In genomic region chr10:1739751-1740150, GRCh38 we compare ENCODE assay signal across 26 cellular contexts. TPM values are rescaled to one million over a fixed set of nuclear protein-coding genes. Genes with fewer than 3 reads are reported as not detected.
DNase-seq lines count a peak whose midpoint lies in the region; ATAC-seq and TF ChIP-seq lines count a peak whose summit lies in the region.
"Had no signal": no experiment of that assay in that cellular context is flagged by ENCODE, and none has a peak within 500 bp of the region (broad histone marks: within the 10 kb centered on the region; RNA-seq: fewer than 3 reads in every experiment).

No MANE protein-coding gene starts in this region.

- H3K4me3 Mint-ChIP-seq in GM23338 = no peak overlapping the region
- no peak overlapping the region for H3K4me3 Mint-ChIP-seq in stimulated activated memory B cell treated with anti-CD40 and anti-IgM and Interleukin-4, amounts not matched to agents 10 μg/mL and 1 μg/mL and 100 μg/mL, for 72 hours
- H3K4me3 Mint-ChIP-seq: immature natural killer cell, neural crest cell, WTC11 had no signal

- peaks cover 8% of the 10 kb centered on the region for H3K79me2 ChIP-seq in GM23338 (replicated peaks; ENCODE audit: insufficient read depth)

- no peaks in the 10 kb centered on the region for H3K36me3 ChIP-seq in BLaER1
- no peaks in the 10 kb centered on the region; the same call in 1 of the 2 replicates for H3K36me3 ChIP-seq in GM23338 (ENCODE audit: insufficient read depth)
- H3K36me3 ChIP-seq: breast epithelium, heart left ventricle, spleen had no signal

- H3K4me2 ChIP-seq in BLaER1 (peak overlapping the region; percentile 100), GM23338 (no peak overlapping the region)

- ATAC-seq in GM23338 = no peak
- no peak for ATAC-seq in stimulated activated memory B cell treated with anti-CD40 and anti-IgM and Interleukin-4, amounts not matched to agents 10 μg/mL and 1 μg/mL and 100 μg/mL, for 72 hours
- ATAC-seq: HCT116, heart left ventricle, left ventricle myocardium superior, WTC11 had no signal

- peaks cover 23% of the 10 kb centered on the region for H4K20me1 ChIP-seq in BLaER1
- no peaks in the 10 kb centered on the region for H4K20me1 ChIP-seq in GM23338 (replicated peaks; ENCODE audit: insufficient read depth)

- TF ChIP-seq CTCF in GM23338 (conservative IDR thresholded peaks at IDR 0.05; ENCODE audit: low read depth in 2 of 2) = peak in 1 of 2 experiments; percentile 16; a peak in 1 of 4 replicates

- no peaks in the 10 kb centered on the region for H3K9me3 Mint-ChIP-seq in GM23338
- H3K9me3 Mint-ChIP-seq in stimulated activated memory B cell treated with anti-CD40 and anti-IgM and Interleukin-4, amounts not matched to agents 10 μg/mL and 1 μg/mL and 100 μg/mL, for 72 hours = no peaks in the 10 kb centered on the region
- H3K9me3 Mint-ChIP-seq: neural crest cell, WTC11 had no signal

- no peaks in the 10 kb centered on the region for H3K9me2 ChIP-seq in GM23338 (ENCODE audit: insufficient read depth)

- no peak overlapping the region for H3K9ac ChIP-seq in BLaER1

- H3K4me3 ChIP-seq in BLaER1 (no peak overlapping the region), GM23338 (no peak overlapping the region)
- H3K4me3 ChIP-seq: breast epithelium, heart left ventricle, spleen had no signal

- no peaks in the 10 kb centered on the region for H3K9me3 ChIP-seq in BLaER1
- H3K9me3 ChIP-seq: breast epithelium, heart left ventricle, spleen had no signal

- H3F3A ChIP-seq in GM23338 (replicated peaks; ENCODE audit: low read depth) = no peaks in the 10 kb centered on the region

- H3K27me3 ChIP-seq in BLaER1 (peaks cover 13% of the 10 kb centered on the region), GM23338 (ENCODE audit: insufficient read depth) (peaks cover 31% of the 10 kb centered on the region)

- peaks cover 26% of the 10 kb centered on the region for H3K4me1 Mint-ChIP-seq in GM23338
- peaks cover 28% of the 10 kb centered on the region for H3K4me1 Mint-ChIP-seq in stimulated activated memory B cell treated with anti-CD40 and anti-IgM and Interleukin-4, amounts not matched to agents 10 μg/mL and 1 μg/mL and 100 μg/mL, for 72 hours
- H3K4me1 Mint-ChIP-seq: immature natural killer cell had no signal

- peaks cover 33% of the 10 kb centered on the region for H3K27me3 Mint-ChIP-seq in GM23338 (ENCODE audit: insufficient read depth, low read depth, poor library complexity)
- H3K27me3 Mint-ChIP-seq in stimulated activated memory B cell treated with anti-CD40 and anti-IgM and Interleukin-4, amounts not matched to agents 10 μg/mL and 1 μg/mL and 100 μg/mL, for 72 hours = peaks cover 88% of the 10 kb centered on the region

- H2AFZ ChIP-seq in GM23338 = peak overlapping the region; percentile 56; the same call in 1 of the 2 replicates

- no peak overlapping the region for H3K27ac Mint-ChIP-seq in GM23338
- H3K27ac Mint-ChIP-seq in stimulated activated memory B cell treated with anti-CD40 and anti-IgM and Interleukin-4, amounts not matched to agents 10 μg/mL and 1 μg/mL and 100 μg/mL, for 72 hours = no peak overlapping the region
- H3K27ac Mint-ChIP-seq: immature natural killer cell, WTC11 had no signal

- H3K4me1 ChIP-seq in BLaER1 (peaks cover 87% of the 10 kb centered on the region), GM23338 (ENCODE audit: insufficient read depth) (peaks cover 16% of the 10 kb centered on the region; the same call in 1 of the 2 replicates)

- DNase-seq in GM23338 (ENCODE audit: low spot score) = no peak
- peak in 44 of 58 donors; percentile 11 to 82 (median 40) for DNase-seq in anterior cingulate cortex (lab: John Stamatoyannopoulos, UW)
- DNase-seq in medulla oblongata (ENCODE audit: extremely low spot score) = peak; percentile 38
- no peak for DNase-seq in NOMO-1 (lab: John Stamatoyannopoulos, UW; ENCODE audit: unreplicated experiment in 2 of 2)
- no peak for DNase-seq in KG1 (lab: John Stamatoyannopoulos, UW)
- no peak for DNase-seq in NCI-H1694 treated with DMSO at 0.1 percent for 48 hours (lab: John Stamatoyannopoulos, UW)
- DNase-seq: activated CD4-positive, alpha-beta T cell treated with anti-CD3 and anti-CD28 coated beads, Interleukin-2, amount 50 U/mL, for 48 hours; activated gamma-delta T cell; activated T-cell treated with anti-CD3 and anti-CD28 coated beads for 4 hours; cortex of kidney; GF-D8; heart left ventricle; immature natural killer cell; left ventricle myocardium superior; NCI-H2171 treated with DMSO at 0.1 percent for 48 hours; spleen; stimulated activated CD4-positive, alpha-beta T cell treated with anti-CD3 and anti-CD28 coated beads, Interleukin-4, amount 100 ng/mL, for 24 hours had no signal

- H3K36me3 Mint-ChIP-seq in GM23338 (ENCODE audit: low read depth) = no peaks in the 10 kb centered on the region
- no peaks in the 10 kb centered on the region for H3K36me3 Mint-ChIP-seq in stimulated activated memory B cell treated with anti-CD40 and anti-IgM and Interleukin-4, amounts not matched to agents 10 μg/mL and 1 μg/mL and 100 μg/mL, for 72 hours
- H3K36me3 Mint-ChIP-seq: immature natural killer cell, WTC11 had no signal

- H3K27ac ChIP-seq in BLaER1 (no peak overlapping the region), GM23338 (ENCODE audit: low read depth) (no peak overlapping the region)
- H3K27ac ChIP-seq: breast epithelium, heart left ventricle, spleen had no signal

TF ChIP-seq in GM23338, 12 proteins besides CTCF, POLR2A, EP300 and RAD21 (continues in another document):
- TF ChIP-seq JUNB (IDR thresholded peaks at IDR 0.05; ENCODE audit: unreplicated experiment) (no peak), STAT1 (IDR thresholded peaks at IDR 0.05; ENCODE audit: unreplicated experiment) (no peak), POLR2AphosphoS5 (IDR thresholded peaks at IDR 0.05; ENCODE audit: low read depth) (no peak), REST (IDR thresholded peaks at IDR 0.05; ENCODE audit: unreplicated experiment) (no peak), ZNF331 (CRISPR knock-in tag; IDR thresholded peaks at IDR 0.05; ENCODE audit: low read depth) (no peak), CREB1 (CRISPR knock-in tag; IDR thresholded peaks at IDR 0.05; ENCODE audit: low read depth) (no peak), ETS1 (IDR thresholded peaks at IDR 0.05) (no peak), EZH2 (IDR thresholded peaks at IDR 0.05; ENCODE audit: low read depth, unreplicated experiment) (no peak), NANOG (IDR thresholded peaks at IDR 0.05; ENCODE audit: borderline replicate concordance) (no peak), ZNF114 (CRISPR knock-in tag; IDR thresholded peaks at IDR 0.05) (no peak)

RNA-seq across cellular contexts. Expression of gene ADARB2, which starts 2.4 kb away (rescaled TPM):
- 1.6 and 5.0 TPM in 2 replicates for total RNA-seq in GM23338 (2014; rRNA removed; shearing (Covaris generic))
- polyA plus RNA-seq in GM23338 (2016; fragmentation: Nextera tagmentation; extraction: Ambion mirVana) = 1.7 and 2.0 TPM in 2 replicates
- total RNA-seq: T-helper 2 cell treated with Interferon-gamma antibody and Interleukin-4, amounts not matched to agents 100 ng/mL and 5 ng/mL, for 36 hours; ureter had no signal
- polyA plus RNA-seq: BJ had no signal

Comparison
In these comparisons a context has a peak if more than half of its experiments do, and no peak if none do; other contexts are left out.
1. DNase-seq: peak in anterior cingulate cortex (44 of 58) and medulla oblongata (single experiment); none in GM23338 (single experiment), NOMO-1 (0 of 2), KG1 (single experiment) and NCI-H1694 treated with DMSO at 0.1 percent for 48 hours (single experiment).